ENCODE assay signal across 24 cellular contexts in the genomic region with DNA sequence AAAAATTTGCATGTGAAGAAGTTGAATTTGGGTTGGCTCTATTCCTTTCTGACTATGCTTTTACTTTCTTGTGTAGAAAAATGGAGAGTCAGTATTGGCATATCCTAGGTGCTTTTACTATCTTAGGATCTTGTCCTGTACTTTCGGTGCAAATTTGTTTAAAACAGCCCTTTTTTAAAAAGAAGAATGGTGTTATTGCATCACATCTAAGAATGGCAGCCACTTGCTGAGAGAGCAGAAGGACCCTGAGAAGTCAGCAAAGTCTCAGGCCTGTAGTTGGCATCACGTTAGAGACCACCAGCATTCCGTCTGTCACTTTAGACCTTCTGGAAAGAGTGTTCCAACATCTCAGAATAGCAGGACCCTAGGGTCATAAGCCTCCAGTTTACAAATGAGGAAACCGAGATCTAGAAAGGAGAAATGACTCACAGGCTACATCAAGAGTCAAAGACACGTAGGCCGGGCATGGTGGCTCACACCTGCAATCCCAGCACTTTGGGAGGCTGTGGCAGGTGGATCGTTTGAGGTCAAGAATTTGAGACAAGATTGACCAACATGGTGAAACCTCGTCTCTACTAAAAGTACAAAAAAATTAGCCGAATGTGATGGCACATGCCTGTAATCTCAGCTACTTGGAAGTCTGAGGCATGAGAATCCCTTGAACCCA.
"Had no signal": no experiment of that assay in that cellular context is flagged by ENCODE, and none has a peak within 500 bp of the region (broad histone marks: within the 10 kb centered on the region; RNA-seq: fewer than 3 reads in every experiment).

No MANE protein-coding gene starts in this region.

- DNase-seq: activated CD4-positive, alpha-beta T cell treated with anti-CD3 and anti-CD28 coated beads, Interleukin-2, amount 10 ng/mL, durations not matched to agents 7 days and 5 days; activated CD4-positive, CD25-positive, alpha-beta regulatory T cell treated with anti-CD3 and anti-CD28 coated beads, Interleukin-2, amount 50 U/mL, for 72 hours; activated CD8-positive, alpha-beta T cell treated with anti-CD3 and anti-CD28 coated beads for 36 hours; activated naive CD4-positive, alpha-beta T cell; erythroblast; foreskin fibroblast; lower lobe of right lung; mesendoderm; naive B cell; spleen; stimulated activated CD4-positive, alpha-beta T cell treated with anti-CD3 and anti-CD28 coated beads, Interleukin-4, amount 100 ng/mL, for 1 hour; stimulated activated naive CD4-positive, alpha-beta T cell; T-cell; upper lobe of right lung; WERI-Rb-1 had no signal

- ATAC-seq: activated CD8-positive, alpha-beta T cell treated with anti-CD3 and anti-CD28 coated beads for 36 hours; lower lobe of right lung; T-cell; upper lobe of right lung had no signal

- H3K27me3 Mint-ChIP-seq: activated CD4-positive, alpha-beta T cell treated with anti-CD3 and anti-CD28 coated beads, Interleukin-2, amount 10 ng/mL, durations not matched to agents 7 days and 5 days; activated CD8-positive, alpha-beta T cell treated with anti-CD3 and anti-CD28 coated beads for 36 hours; activated naive CD8-positive, alpha-beta T cell; central memory CD8-positive, alpha-beta T cell; naive B cell; T-cell had no signal

- H3K4me3 Mint-ChIP-seq: activated CD4-positive, alpha-beta T cell treated with anti-CD3 and anti-CD28 coated beads, Interleukin-2, amount 10 ng/mL, durations not matched to agents 7 days and 5 days; activated CD8-positive, alpha-beta T cell treated with anti-CD3 and anti-CD28 coated beads for 36 hours; activated naive CD8-positive, alpha-beta T cell; central memory CD8-positive, alpha-beta T cell; naive B cell; T-cell; T-helper 2 cell treated with Interferon-gamma antibody and Interleukin-4, amounts not matched to agents 5 μg/mL and 100 μg/mL, for 36 hours had no signal

- H3K36me3 ChIP-seq: breast epithelium, lower lobe of right lung, prostate gland, spleen, thoracic aorta, upper lobe of right lung, WERI-Rb-1 had no signal

- H3K36me3 Mint-ChIP-seq: naive B cell, T-cell had no signal

- H3K4me3 ChIP-seq: breast epithelium, lower lobe of right lung, prostate gland, spleen, thoracic aorta, upper lobe of right lung had no signal

- H3K4me1 Mint-ChIP-seq: activated CD4-positive, alpha-beta T cell treated with anti-CD3 and anti-CD28 coated beads, Interleukin-2, amount 10 ng/mL, durations not matched to agents 7 days and 5 days; central memory CD8-positive, alpha-beta T cell; naive B cell; T-cell had no signal

- FAIRE-seq: endometrium, TTC549 had no signal

- H3K27me3 ChIP-seq: breast epithelium, spleen, upper lobe of right lung had no signal

- H3K9me3 ChIP-seq: breast epithelium, lower lobe of right lung, prostate gland, spleen, thoracic aorta, upper lobe of right lung had no signal

- H3K4me1 ChIP-seq: prostate gland had no signal

- H3K27ac ChIP-seq: breast epithelium, lower lobe of right lung, prostate gland, thoracic aorta, upper lobe of right lung, WERI-Rb-1 had no signal

- H3K9me3 Mint-ChIP-seq: activated CD8-positive, alpha-beta T cell treated with anti-CD3 and anti-CD28 coated beads for 36 hours; central memory CD8-positive, alpha-beta T cell; T-cell had no signal

- H3K27ac Mint-ChIP-seq: activated CD4-positive, alpha-beta T cell treated with anti-CD3 and anti-CD28 coated beads, Interleukin-2, amount 10 ng/mL, durations not matched to agents 7 days and 5 days; activated CD8-positive, alpha-beta T cell treated with anti-CD3 and anti-CD28 coated beads for 36 hours; activated naive CD8-positive, alpha-beta T cell; activated T-helper 2 cell treated with anti-CD3 and anti-CD28 coated beads, Interferon-gamma antibody, Interleukin-2, Interleukin-4, amounts not matched to agents 10 μg/mL and 5 μg/mL and 100 μg/mL, durations not matched to agents 14 hours and 24 hours and 36 hours; T-cell; T-helper 2 cell treated with Interferon-gamma antibody and Interleukin-4, amounts not matched to agents 5 μg/mL and 100 μg/mL, for 36 hours had no signal
